ENCODE assay signal across 8 cellular contexts in the genomic region with DNA sequence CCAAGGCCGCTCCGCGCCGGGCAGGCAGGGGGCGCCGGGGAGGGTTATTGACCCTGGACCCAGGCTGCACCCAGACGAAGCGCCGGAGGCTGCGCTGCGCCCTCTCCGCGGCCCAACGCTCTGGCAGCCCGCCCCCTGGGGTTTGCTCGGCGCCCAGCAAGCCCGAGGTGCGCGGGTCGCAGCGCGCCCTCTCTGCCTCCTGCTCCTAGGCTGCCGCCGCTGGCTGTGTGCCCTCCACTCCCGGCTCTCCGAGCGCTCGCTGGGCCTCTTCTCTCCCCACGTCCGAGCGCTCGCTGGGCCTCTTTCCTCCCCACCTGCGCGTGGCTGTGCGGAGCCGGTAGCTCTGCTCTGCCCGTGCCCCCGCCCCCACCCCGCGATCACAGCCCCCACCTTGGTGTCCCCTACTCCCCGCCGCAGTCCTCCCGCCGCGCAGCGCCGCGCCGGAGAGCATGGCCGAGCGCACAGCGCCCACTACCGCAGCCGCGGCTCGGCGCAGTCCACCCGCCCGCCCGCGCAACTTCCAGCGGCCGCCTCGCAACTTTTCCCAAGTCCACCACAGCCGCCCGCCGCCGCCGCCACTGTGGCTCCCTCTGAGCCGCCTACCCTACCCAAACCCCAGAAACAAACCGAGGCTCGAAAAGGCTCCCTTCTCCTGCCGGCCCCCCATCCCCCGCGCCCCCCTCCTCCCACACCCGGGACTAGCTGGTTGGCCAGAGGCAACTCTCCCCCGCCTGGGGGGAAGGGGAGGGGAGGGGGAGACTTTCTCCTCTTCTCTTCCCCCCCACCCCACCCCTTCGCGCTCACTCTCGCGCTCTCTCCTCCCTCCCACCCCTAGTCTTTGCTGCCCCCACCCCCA. TPM values are rescaled to one million over a fixed set of nuclear protein-coding genes. Genes with fewer than 3 reads are reported as not detected.
DNase-seq lines count a peak whose midpoint lies in the region; ATAC-seq and TF ChIP-seq lines count a peak whose summit lies in the region.

No MANE protein-coding gene starts in this region.

- TF ChIP-seq EP300 in transverse colon (IDR thresholded peaks at IDR 0.05; ENCODE audit: low read depth): no peak

- H3K27me3 ChIP-seq in transverse colon: peaks cover 98% of the 10 kb centered on the region

- H3K27ac ChIP-seq in transverse colon: peak overlapping the region; percentile 76 to 89 (median 86)

- 0% methylated on average over 23 of the region's 82 CpGs; no CpG with 5 or more reads in 1 of the 2 donors for WGBS in transverse colon (ENCODE audit: low coverage in 1 of 2), 2 donors

- in situ Hi-C loops in transverse colon (cut with MboI; ENCODE audit: low pct_ligation_motif_present in 1 of 4, low pct_unique_long_range_greater_than_20kb in 1 of 4, low sequenced_read_pairs in 3 of 4): loop anchor here in 3 of 4 donors (10.0 to 25.0 kb wide), 3 partner anchors 275 to 525 kb away; no protein-coding TSS in a partner anchor

- TF ChIP-seq CTCF in epithelial cell of proximal tubule (conservative IDR thresholded peaks at IDR 0.05; ENCODE audit: low read depth, low read length) (peak; percentile 41), mucosa of descending colon (IDR thresholded peaks at IDR 0.05) (peak; percentile 60), transverse colon (IDR thresholded peaks at IDR 0.05) (peak; percentile 40 to 85 (median 44))

- no peaks in the 10 kb centered on the region for H3K9me3 ChIP-seq in mucosa of descending colon
- H3K9me3 ChIP-seq in transverse colon: no peaks in the 10 kb centered on the region

- H3K36me3 ChIP-seq in mucosa of descending colon (ENCODE audit: low read depth): no peaks in the 10 kb centered on the region
- H3K36me3 ChIP-seq in transverse colon: no peaks in the 10 kb centered on the region

- peak; percentile 23 for TF ChIP-seq POLR2A in transverse colon (IDR thresholded peaks at IDR 0.05)

- H3K4me1 ChIP-seq in mucosa of descending colon (ENCODE audit: low read depth) (peaks cover 24% of the 10 kb centered on the region), transverse colon (peaks cover 4 to 44% (median 33%) of the 10 kb centered on the region in 4 donors)

- DNase-seq in activated gamma-delta T cell (lab: John Stamatoyannopoulos, UW) (peak; percentile 13), activated gamma-delta T cell treated with Interleukin-2 at 50 U/mL for 16 hours (no peak), NCI-H1417 treated with DMSO at 0.1 percent for 48 hours (lab: John Stamatoyannopoulos, UW) (peak; percentile 71), UCSD-AML1 (lab: John Stamatoyannopoulos, UW; ENCODE audit: unreplicated experiment) (peak; percentile 58), epithelial cell of proximal tubule (ENCODE audit: low read depth) (no peak), mucosa of descending colon (peak; percentile 80 to 89 (median 82)), transverse colon (peak; percentile 80)

- intact Hi-C loops in mucosa of descending colon (cut with DNase I, micrococcal nuclease): loop anchor here (5.0 to 10.0 kb wide), 3 partner anchors 368 to 520 kb away; no protein-coding TSS in a partner anchor
- intact Hi-C loops in transverse colon (cut with DNase I; ENCODE audit: low total_unique reads): loop anchor here (5.0 to 10.0 kb wide), 2 partner anchors 515 to 798 kb away; no protein-coding TSS in a partner anchor

- peak overlapping the region; percentile 56 for H3K4me3 ChIP-seq in epithelial cell of proximal tubule (ENCODE audit: low read depth, low read length)
- peak overlapping the region; percentile 40 for H3K4me3 ChIP-seq in mucosa of descending colon
- H3K4me3 ChIP-seq in transverse colon: peak overlapping the region; percentile 18 to 66 (median 60)

- peak; percentile 63 for ATAC-seq in HG02759 (IDR thresholded peaks at IDR 0.05; ENCODE audit: unreplicated experiment)
- ATAC-seq in mucosa of descending colon: peak; percentile 88

RNA-seq across cellular contexts. Expression of gene MECOM, which starts 1.1 kb away (rescaled TPM):
- total RNA-seq in epithelial cell of proximal tubule (15.7 and 25.2 TPM in 2 replicates), mucosa of descending colon (100 to 1,000 TPM in 1 of 3 donors, 10 to 100 TPM in 2; 39.8 to 105 (median 90.5) TPM), transverse colon (10 to 100 TPM; 57.2 to 85.1 (median 80.7) TPM)

Comparison
In these comparisons a context has a peak if more than half of its experiments do, and no peak if none do; other contexts are left out.
1. DNase-seq: peak in activated gamma-delta T cell (single experiment), NCI-H1417 treated with DMSO at 0.1 percent for 48 hours (single experiment), UCSD-AML1 (single experiment), mucosa of descending colon (3 of 3) and transverse colon (single experiment); none in activated gamma-delta T cell treated with Interleukin-2 at 50 U/mL for 16 hours (single experiment) and epithelial cell of proximal tubule (single experiment).
2. Peak in every context shown above with its lines, with median percentiles within 50 percentile points of each other: H3K4me3 ChIP-seq and CTCF ChIP-seq.